ENCODE assay signal across 1 cellular context in genomic region chr1:24739241-24739640, GRCh38.
TF ChIP-seq lines count a peak whose summit lies in the region.

No MANE protein-coding gene starts in this region.

TF ChIP-seq in IMR-90, 13 proteins besides CTCF, POLR2A, EP300 and RAD21:
- TF ChIP-seq NFE2L2 (IDR thresholded peaks at IDR 0.05; ENCODE audit: low read depth, low read length) (no peak), RCOR1 (IDR thresholded peaks at IDR 0.05; ENCODE audit: insufficient replicate concordance, low read length) (no peak), RFX5 (IDR thresholded peaks at IDR 0.05; ENCODE audit: low read depth, low read length) (no peak), FOS (IDR thresholded peaks at IDR 0.05; ENCODE audit: low read depth, low read length) (no peak), MXI1 (IDR thresholded peaks at IDR 0.05; ENCODE audit: borderline replicate concordance, low read depth, low read length) (no peak), BHLHE40 (IDR thresholded peaks at IDR 0.05; ENCODE audit: low read depth, low read length) (no peak), CHD1 (IDR thresholded peaks at IDR 0.05; ENCODE audit: low read depth, low read length) (no peak), USF2 (IDR thresholded peaks at IDR 0.05; ENCODE audit: low read depth, low read length) (no peak), MAFK (IDR thresholded peaks at IDR 0.05; ENCODE audit: low read depth, low read length) (no peak), SMC3 (IDR thresholded peaks at IDR 0.05; ENCODE audit: low read depth, low read length) (no peak), ELK1 (IDR thresholded peaks at IDR 0.05; ENCODE audit: borderline replicate concordance, low read depth, low read length) (no peak), MAZ (IDR thresholded peaks at IDR 0.05; ENCODE audit: borderline replicate concordance, low read depth, low read length) (no peak), CEBPB (IDR thresholded peaks at IDR 0.05; ENCODE audit: low read depth, low read length) (no peak)
